ENCODE assay signal across 1 cellular context in the genomic region with DNA sequence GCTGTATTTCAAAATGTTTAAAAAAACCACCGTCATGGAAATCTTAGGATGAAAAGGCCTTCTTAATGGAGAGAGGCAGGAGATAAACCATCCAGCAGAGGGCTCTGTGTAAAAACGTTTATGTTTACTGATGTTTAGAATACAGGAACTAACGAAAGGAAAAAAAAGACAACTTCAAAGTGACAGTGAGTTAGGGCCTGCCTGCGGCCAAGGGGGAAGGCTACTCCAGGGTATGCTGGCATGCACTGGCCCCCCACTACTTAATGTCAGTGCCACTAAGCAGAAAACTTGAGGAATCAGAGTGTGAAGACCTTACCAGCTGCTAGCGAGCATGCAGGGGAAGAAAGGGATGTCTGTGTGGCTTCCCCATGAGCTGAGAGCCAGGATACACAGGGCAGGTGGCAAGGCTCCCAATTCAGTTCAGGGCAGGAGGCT.
TF ChIP-seq lines count a peak whose summit lies in the region.

No MANE protein-coding gene starts in this region.

TF ChIP-seq in SK-N-SH, 30 proteins besides CTCF, POLR2A, EP300 and RAD21 (continued from another document):
- TF ChIP-seq, protein P1, sequence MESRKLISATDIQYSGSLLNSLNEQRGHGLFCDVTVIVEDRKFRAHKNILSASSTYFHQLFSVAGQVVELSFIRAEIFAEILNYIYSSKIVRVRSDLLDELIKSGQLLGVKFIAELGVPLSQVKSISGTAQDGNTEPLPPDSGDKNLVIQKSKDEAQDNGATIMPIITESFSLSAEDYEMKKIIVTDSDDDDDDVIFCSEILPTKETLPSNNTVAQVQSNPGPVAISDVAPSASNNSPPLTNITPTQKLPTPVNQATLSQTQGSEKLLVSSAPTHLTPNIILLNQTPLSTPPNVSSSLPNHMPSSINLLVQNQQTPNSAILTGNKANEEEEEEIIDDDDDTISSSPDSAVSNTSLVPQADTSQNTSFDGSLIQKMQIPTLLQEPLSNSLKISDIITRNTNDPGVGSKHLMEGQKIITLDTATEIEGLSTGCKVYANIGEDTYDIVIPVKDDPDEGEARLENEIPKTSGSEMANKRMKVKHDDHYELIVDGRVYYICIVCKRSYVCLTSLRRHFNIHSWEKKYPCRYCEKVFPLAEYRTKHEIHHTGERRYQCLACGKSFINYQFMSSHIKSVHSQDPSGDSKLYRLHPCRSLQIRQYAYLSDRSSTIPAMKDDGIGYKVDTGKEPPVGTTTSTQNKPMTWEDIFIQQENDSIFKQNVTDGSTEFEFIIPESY (IDR thresholded peaks at IDR 0.05; ENCODE audit: borderline replicate concordance, low read depth) = no peak
- TF ChIP-seq FOXM1 (IDR thresholded peaks at IDR 0.05; ENCODE audit: low read depth) = no peak
- TF ChIP-seq TEAD4 (IDR thresholded peaks at IDR 0.05; ENCODE audit: borderline replicate concordance, insufficient read depth) = no peak
- TF ChIP-seq MXI1 (IDR thresholded peaks at IDR 0.05; ENCODE audit: low read depth, low read length) = no peak
- TF ChIP-seq YY1 (IDR thresholded peaks at IDR 0.05; ENCODE audit: low read depth) = no peak
- TF ChIP-seq FOSL2 (IDR thresholded peaks at IDR 0.05; ENCODE audit: borderline replicate concordance, low read depth) = no peak
- no peak for TF ChIP-seq RCOR1 (IDR thresholded peaks at IDR 0.05; ENCODE audit: low read length)
- TF ChIP-seq TAF1 (IDR thresholded peaks at IDR 0.05; ENCODE audit: borderline replicate concordance, low read depth, low read length) = no peak
- no peak for TF ChIP-seq CHD2 (IDR thresholded peaks at IDR 0.05; ENCODE audit: low read length, partially characterized antibody)
